ENCODE assay signal across 23 cellular contexts in the genomic region with DNA sequence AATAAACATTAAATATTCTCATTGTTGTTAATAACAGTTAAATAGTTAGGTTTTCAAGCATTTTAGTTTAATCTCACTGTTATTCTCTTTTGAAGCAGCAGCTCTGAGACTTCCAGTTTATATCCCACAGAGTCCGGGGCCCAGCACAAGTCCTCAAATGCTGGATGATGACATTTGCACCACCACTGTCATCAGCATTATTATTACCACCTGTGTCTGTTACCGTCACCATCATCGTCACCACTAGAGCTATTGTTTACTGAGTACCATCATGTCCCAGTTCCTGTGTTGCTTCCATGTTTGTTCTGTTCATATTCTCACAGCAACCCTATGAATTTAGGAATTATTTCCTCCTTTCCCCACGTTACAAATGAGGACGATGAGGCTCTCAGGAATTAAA.
"Had no signal": no experiment of that assay in that cellular context is flagged by ENCODE, and none has a peak within 500 bp of the region (broad histone marks: within the 10 kb centered on the region; RNA-seq: fewer than 3 reads in every experiment).

No MANE protein-coding gene starts in this region.

- H3K9me3 ChIP-seq: breast epithelium, Peyer's patch had no signal

- H3K4me3 ChIP-seq: breast epithelium, Peyer's patch had no signal

- H3K27me3 ChIP-seq: breast epithelium, Peyer's patch had no signal

- ATAC-seq: activated CD8-positive, alpha-beta T cell treated with anti-CD3 and anti-CD28 coated beads, Interleukin-2, amount 10 ng/mL, durations not matched to agents 7 days and 5 days; T-helper 17 cell; WTC11 had no signal

- H3K4me1 ChIP-seq: breast epithelium had no signal

- H3K36me3 ChIP-seq: breast epithelium, Peyer's patch had no signal

- H3K27ac ChIP-seq: breast epithelium, Peyer's patch, RWPE1 had no signal

- DNase-seq: activated CD4-positive, alpha-beta T cell treated with anti-CD3 and anti-CD28 coated beads for 48 hours; activated CD4-positive, alpha-beta T cell treated with anti-CD3 and anti-CD28 coated beads, Interleukin-2, amount 50 U/mL, for 4 hours; activated CD4-positive, CD25-positive, alpha-beta regulatory T cell treated with anti-CD3 and anti-CD28 coated beads, Interleukin-2, amount 50 U/mL, for 72 hours; activated CD8-positive, alpha-beta memory T cell treated with anti-CD3 and anti-CD28 coated beads, Interleukin-2, amount 50 U/mL, for 48 hours; activated CD8-positive, alpha-beta T cell treated with anti-CD3 and anti-CD28 coated beads, Interleukin-2, amount 10 ng/mL, durations not matched to agents 7 days and 5 days; activated T-cell treated with anti-CD3 and anti-CD28 coated beads, Interleukin-2, amount 50 U/mL, for 1 hour; aorta; caudate nucleus; NCI-H1092; NCI-H1417; NCI-H1930; NCI-H2171; NCI-H2227 treated with DMSO at 0.1 percent for 48 hours; NCI-H446 treated with DMSO at 0.1 percent for 48 hours; NCI-H524 treated with DMSO at 0.1 percent for 48 hours; NCI-H748 treated with DMSO at 0.1 percent for 48 hours; Peyer's patch; Right ventricle myocardium superior; T-helper 17 cell; T-helper 9 cell had no signal
